In genomic region chr12:113259499-113259953, GRCh38 we compare ENCODE assay signal across 8 cellular contexts. TPM values are rescaled to one million over a fixed set of nuclear protein-coding genes. Genes with fewer than 3 reads are reported as not detected.
DNase-seq lines count a peak whose midpoint lies in the region; ATAC-seq and TF ChIP-seq lines count a peak whose summit lies in the region.

No MANE protein-coding gene starts in this region.

- no peaks in the 10 kb centered on the region for H4K20me1 ChIP-seq in osteoblast (ENCODE audit: insufficient read depth, low read length)

- no peak overlapping the region for H3K4me2 ChIP-seq in osteoblast (ENCODE audit: insufficient read depth, low read length)

- H3K4me3 ChIP-seq in fibroblast of the aortic adventitia (ENCODE audit: low read depth, low read length) (no peak overlapping the region), osteoblast (ENCODE audit: insufficient read depth, low read length) (no peak overlapping the region)

- H3K9me3 ChIP-seq in osteoblast (ENCODE audit: low read depth, low read length) = no peaks in the 10 kb centered on the region

- no peaks in the 10 kb centered on the region for H3K4me1 ChIP-seq in osteoblast (ENCODE audit: insufficient read depth, low read length)

- H3K79me2 ChIP-seq in osteoblast (ENCODE audit: insufficient read depth, low read length) = no peaks in the 10 kb centered on the region

- TF ChIP-seq CTCF in fibroblast of the aortic adventitia (IDR thresholded peaks at IDR 0.05; ENCODE audit: insufficient read depth, low read length) (no peak), osteoblast (IDR thresholded peaks at IDR 0.05; ENCODE audit: extremely low read depth, low read depth, low read length) (no peak)

- H2AFZ ChIP-seq in osteoblast (ENCODE audit: low read length) = no peak overlapping the region

- no peaks in the 10 kb centered on the region for H3K27me3 ChIP-seq in osteoblast (ENCODE audit: insufficient read depth, low read length)

- DNase-seq in GM04503 (ENCODE audit: low read depth) (peak; percentile 46), OCI-M1 (lab: John Stamatoyannopoulos, UW) (peak; percentile 45), fibroblast of the aortic adventitia (ENCODE audit: low read depth) (peak; percentile 83), osteoblast (ENCODE audit: insufficient read length, low spot score, missing footprints) (peak; percentile 73), NK-92 (lab: John Stamatoyannopoulos, UW; ENCODE audit: unreplicated experiment) (no peak)
- no peak for DNase-seq in activated CD4-positive, alpha-beta T cell treated with anti-CD3 and anti-CD28 coated beads for 4 hours
- no peak for DNase-seq in effector CD4-positive, alpha-beta T cell

- H3K36me3 ChIP-seq in osteoblast (ENCODE audit: insufficient read depth, low read length) = peaks cover 13% of the 10 kb centered on the region

- no peak overlapping the region for H3K27ac ChIP-seq in osteoblast (ENCODE audit: low read depth, low read length)

- no peak for ATAC-seq in GM18498 (IDR thresholded peaks at IDR 0.05; ENCODE audit: unreplicated experiment)

RNA-seq across cellular contexts. Expression of gene TPCN1, which starts 38.3 kb away (rescaled TPM):
- total RNA-seq in fibroblast of the aortic adventitia (ENCODE audit: low replicate concordance) (11.4 and 20.4 TPM in 2 replicates), osteoblast (25.7 and 28.9 TPM in 2 replicates)

Comparison
In these comparisons a context has a peak if more than half of its experiments do, and no peak if none do; other contexts are left out.
1. DNase-seq: peak in GM04503 (single experiment), OCI-M1 (single experiment), fibroblast of the aortic adventitia (single experiment) and osteoblast (single experiment); none in NK-92 (single experiment), activated CD4-positive, alpha-beta T cell treated with anti-CD3 and anti-CD28 coated beads for 4 hours (0 of 2) and effector CD4-positive, alpha-beta T cell (single experiment).